Comparison of ENCODE assay signal across 8 cellular contexts in genomic region chr1:7783178-7783711, GRCh38. TPM values are rescaled to one million over a fixed set of nuclear protein-coding genes. Genes with fewer than 3 reads are reported as not detected.
A peak's percentile ranks its signal among the peaks of the same experiment; 100 is the strongest.
DNase-seq lines count a peak whose midpoint lies in the region; ATAC-seq and TF ChIP-seq lines count a peak whose summit lies in the region.

No MANE protein-coding gene starts in this region.

- no peaks in the 10 kb centered on the region for H3K9me3 ChIP-seq in colonic mucosa

- TF ChIP-seq CTCF in colonic mucosa (IDR thresholded peaks at IDR 0.05) = no peak

- H3K27me3 ChIP-seq in colonic mucosa = no peaks in the 10 kb centered on the region

- H3K4me3 ChIP-seq in colonic mucosa = peak overlapping the region; percentile 54

- H3K4me3 Mint-ChIP-seq in IgD-negative memory B cell = peak overlapping the region; percentile 79 to 91 (median 80)

- ATAC-seq in SK-N-SH treated with all-trans-retinoic acid at 6 μM for 48 hours (peak; percentile 88), left colon (peak; percentile 54), GM18868 (IDR thresholded peaks at IDR 0.05; ENCODE audit: unreplicated experiment) (no peak)

- peaks cover 12 to 23% (median 16%) of the 10 kb centered on the region in 3 donors for H3K4me1 Mint-ChIP-seq in IgD-negative memory B cell

- H3K27ac Mint-ChIP-seq in IgD-negative memory B cell = peak overlapping the region in 1 of 3 donors; percentile 71

- H3K27ac ChIP-seq in colonic mucosa = peak overlapping the region; percentile 69

- DNase-seq in Daoy (ENCODE audit: low read depth) (peak; percentile 69), colonic mucosa (peak; percentile 68), left colon (peak; percentile 74 to 82), middle frontal gyrus (ENCODE audit: extremely low spot score, low spot score) (no peak)
- peak; percentile 5 for DNase-seq in stimulated activated CD8-positive, alpha-beta memory T cell treated with anti-CD3 and anti-CD28 coated beads, Interleukin-12 subunit alpha, Interleukin-12 subunit beta, amount 100 ng/mL, for 24 hours (ENCODE audit: extremely low read depth)

- intact Hi-C loops in colonic mucosa (cut with DNase I) = no loop called here
- intact Hi-C loops in left colon (cut with DNase I, micrococcal nuclease) = no loop called here

- H3K36me3 Mint-ChIP-seq in IgD-negative memory B cell = peaks cover 2% of the 10 kb centered on the region

- H3K9ac ChIP-seq in colonic mucosa (ENCODE audit: low read depth in 2 of 2, low read length in 2 of 2) = peak overlapping the region; percentile 38 to 66

- no peaks in the 10 kb centered on the region for H3K36me3 ChIP-seq in colonic mucosa

- no peaks in the 10 kb centered on the region for H3K9me3 Mint-ChIP-seq in IgD-negative memory B cell

- H3K4me1 ChIP-seq in colonic mucosa = no peaks in the 10 kb centered on the region

- H3K27me3 Mint-ChIP-seq in IgD-negative memory B cell = peaks cover 3% of the 10 kb centered on the region

TF ChIP-seq in SK-N-SH treated with all-trans-retinoic acid at 6 μM for 48 hours, 23 proteins besides CTCF, POLR2A, EP300 and RAD21:
- no peak for TF ChIP-seq BACH2 (CRISPR knock-in tag; IDR thresholded peaks at IDR 0.05; ENCODE audit: borderline replicate concordance)
- TF ChIP-seq ZNF565 (CRISPR knock-in tag; conservative IDR thresholded peaks at IDR 0.05; ENCODE audit: low read depth) = no peak
- TF ChIP-seq CREB5 (CRISPR knock-in tag; IDR thresholded peaks at IDR 0.05; ENCODE audit: low read depth) = no peak
- no peak for TF ChIP-seq ISL1 (CRISPR knock-in tag; IDR thresholded peaks at IDR 0.05)
- TF ChIP-seq TSHZ2 (CRISPR knock-in tag; IDR thresholded peaks at IDR 0.05) = no peak
- TF ChIP-seq RARB (CRISPR knock-in tag; IDR thresholded peaks at IDR 0.05) = no peak
- no peak for TF ChIP-seq TCF4 (CRISPR knock-in tag; IDR thresholded peaks at IDR 0.05; ENCODE audit: borderline replicate concordance)
- no peak for TF ChIP-seq POU6F1 (CRISPR knock-in tag; IDR thresholded peaks at IDR 0.05; ENCODE audit: borderline replicate concordance, low read depth)
- TF ChIP-seq ZFP3 (CRISPR knock-in tag; IDR thresholded peaks at IDR 0.05) = no peak
- TF ChIP-seq ZNF8 (CRISPR knock-in tag; IDR thresholded peaks at IDR 0.05) = no peak
- no peak for TF ChIP-seq ESRRG (CRISPR knock-in tag; IDR thresholded peaks at IDR 0.05)
- TF ChIP-seq OSR1 (CRISPR knock-in tag; IDR thresholded peaks at IDR 0.05) = no peak
- TF ChIP-seq PPARA (CRISPR knock-in tag; IDR thresholded peaks at IDR 0.05; ENCODE audit: borderline replicate concordance) = no peak
- no peak for TF ChIP-seq CSRNP3 (CRISPR knock-in tag; IDR thresholded peaks at IDR 0.05)
- TF ChIP-seq ZNF70 (CRISPR knock-in tag; IDR thresholded peaks at IDR 0.05) = no peak
TF ChIP-seq in SK-N-SH treated with all-trans-retinoic acid at 6 μM for 48 hours: peak in this region for 0.

RNA-seq across cellular contexts. Expression of gene PER3, which starts 0.8 kb away (rescaled TPM):
- total RNA-seq in Daoy (2014; rRNA removed; shearing (Covaris generic)) = 1.4 and 2.1 TPM in 2 replicates
- 1.4 TPM for polyA plus RNA-seq in IgD-negative memory B cell
- total RNA-seq in colonic mucosa (10 to 100 TPM in 1 of 2 donors, 1 to 10 TPM in 1; 3.9 to 14.1 TPM), left colon (1 to 10 TPM; 7.2 to 9.5 TPM)

RNA-seq across cellular contexts. Expression of gene VAMP3, which starts 12.1 kb away (rescaled TPM):
- 68.0 and 77.3 TPM in 2 replicates for total RNA-seq in Daoy (2014; rRNA removed; shearing (Covaris generic))
- 29.3 TPM for polyA plus RNA-seq in IgD-negative memory B cell
- 100 to 1,000 TPM in 1 of 2 donors, 10 to 100 TPM in 1; 73.0 to 108 TPM for total RNA-seq in colonic mucosa
- total RNA-seq in left colon = 100 to 1,000 TPM in 1 of 2 donors, 10 to 100 TPM in 1; 90.9 to 100 TPM
